Comparison of ENCODE assay signal across 9 cellular contexts in genomic region chr16:30068750-30069574, GRCh38. TPM values are rescaled to one million over a fixed set of nuclear protein-coding genes. Genes with fewer than 3 reads are reported as not detected.
DNase-seq lines count a peak whose midpoint lies in the region; ATAC-seq and TF ChIP-seq lines count a peak whose summit lies in the region.
"Had no signal": no experiment of that assay in that cellular context is flagged by ENCODE, and none has a peak within 500 bp of the region (broad histone marks: within the 10 kb centered on the region; RNA-seq: fewer than 3 reads in every experiment).

No MANE protein-coding gene starts in this region.

- intact Hi-C loops in OCI-LY7 (cut with micrococcal nuclease; ENCODE audit: unreplicated experiment) (loop anchor here (10.0 kb wide), 1 partner anchor 286 kb away; the partner anchor contains the start of gene CD2BP2), lower lobe of right lung (cut with DNase I) (no loop called here), uterus (cut with DNase I; ENCODE audit: low total_unique reads) (no loop called here)

- TF ChIP-seq CTCF in GM06990 (IDR thresholded peaks at IDR 0.05; ENCODE audit: insufficient read depth, low read length, poor library complexity, severe bottlenecking) (peak; percentile 44), OCI-LY7 (conservative IDR thresholded peaks at IDR 0.05; ENCODE audit: low read length) (peak; percentile 69), lower lobe of right lung (IDR thresholded peaks at IDR 0.05) (peak; percentile 27), uterus (IDR thresholded peaks at IDR 0.05) (no peak)

- POLR2A ChIA-PET in OCI-LY7 (lab: Charles Lee): no interaction called here

- H4K20me1 ChIP-seq in OCI-LY7 (ENCODE audit: insufficient read depth, low read length): peaks cover 14% of the 10 kb centered on the region

- peaks cover 44% of the 10 kb centered on the region for H3K79me2 ChIP-seq in OCI-LY7 (ENCODE audit: insufficient read depth, low read depth, low read length)

- ATAC-seq in activated naive CD8-positive, alpha-beta T cell treated with anti-CD3 and anti-CD28 coated beads, Interleukin-2, amount 50 U/mL, for 24 hours: no peak
- ATAC-seq in lower lobe of right lung (no peak), HG03439 (IDR thresholded peaks at IDR 0.05; ENCODE audit: unreplicated experiment) (no peak)

- H3K9me3 ChIP-seq in OCI-LY7 (ENCODE audit: low read length): no peaks in the 10 kb centered on the region
- H3K9me3 ChIP-seq in lower lobe of right lung: no peaks in the 10 kb centered on the region
- no peaks in the 10 kb centered on the region for H3K9me3 ChIP-seq in uterus

- H3K4me1 ChIP-seq in OCI-LY7 (ENCODE audit: insufficient read depth, low read length, poor library complexity, severe bottlenecking) (peaks cover 29% of the 10 kb centered on the region), lower lobe of right lung (peaks cover 37% of the 10 kb centered on the region), uterus (peaks cover 12 to 31% of the 10 kb centered on the region in 2 donors)

- peaks cover 77% of the 10 kb centered on the region for H3K36me3 Mint-ChIP-seq in activated naive CD8-positive, alpha-beta T cell treated with anti-CD3 and anti-CD28 coated beads, Interleukin-2, amount 50 U/mL, for 24 hours (ENCODE audit: low read depth)

- no peaks in the 10 kb centered on the region for H3K27me3 Mint-ChIP-seq in activated naive CD8-positive, alpha-beta T cell treated with anti-CD3 and anti-CD28 coated beads, Interleukin-2, amount 50 U/mL, for 24 hours

- H3K36me3 ChIP-seq in GM06990 (ENCODE audit: control insufficient read depth, insufficient read depth, low read length) (peaks cover 36% of the 10 kb centered on the region), OCI-LY7 (ENCODE audit: insufficient read depth, low read length) (peaks cover 81% of the 10 kb centered on the region), lower lobe of right lung (peaks cover 63% of the 10 kb centered on the region), uterus (no peaks in the 10 kb centered on the region)

- H3K4me2 ChIP-seq in OCI-LY7 (ENCODE audit: low read length): no peak overlapping the region; the same call in 1 of the 2 replicates

- H3K4me3 ChIP-seq in GM06990 (replicated peaks; ENCODE audit: low read depth, low read length) (no peak overlapping the region), OCI-LY7 (ENCODE audit: low read depth, low read length, poor library complexity, severe bottlenecking) (no peak overlapping the region), lower lobe of right lung (no peak overlapping the region), uterus (no peak overlapping the region)
- H3K4me3 ChIP-seq: SK-N-MC had no signal

- H3K4me1 Mint-ChIP-seq in activated naive CD8-positive, alpha-beta T cell treated with anti-CD3 and anti-CD28 coated beads, Interleukin-2, amount 50 U/mL, for 24 hours: peaks cover 35% of the 10 kb centered on the region

- no peaks in the 10 kb centered on the region for H3K9me3 Mint-ChIP-seq in activated naive CD8-positive, alpha-beta T cell treated with anti-CD3 and anti-CD28 coated beads, Interleukin-2, amount 50 U/mL, for 24 hours

- H3K27ac Mint-ChIP-seq in activated naive CD8-positive, alpha-beta T cell treated with anti-CD3 and anti-CD28 coated beads, Interleukin-2, amount 50 U/mL, for 24 hours: peak overlapping the region; percentile 85

- no peak overlapping the region for H2AFZ ChIP-seq in OCI-LY7 (ENCODE audit: low read length)

- H3K27me3 ChIP-seq in GM06990 (replicated peaks; ENCODE audit: control insufficient read depth, insufficient read depth, low read length) (no peaks in the 10 kb centered on the region), lower lobe of right lung (ENCODE audit: low read depth) (no peaks in the 10 kb centered on the region), uterus (no peaks in the 10 kb centered on the region)

- no peaks in the 10 kb centered on the region for H3K9me2 ChIP-seq in OCI-LY7 (ENCODE audit: insufficient read depth, low read length)

- DNase-seq in GM06990 (ENCODE audit: extremely low read depth, insufficient read length) (no peak), OCI-LY7 (ENCODE audit: low spot score) (peak; percentile 50), lower lobe of right lung (no peak), uterus (no peak), superior temporal gyrus (ENCODE audit: extremely low spot score) (no peak), NCI-H1105 treated with DMSO at 0.1 percent for 48 hours (lab: John Stamatoyannopoulos, UW) (no peak)
- peak; percentile 60 for DNase-seq in activated naive CD8-positive, alpha-beta T cell treated with anti-CD3 and anti-CD28 coated beads, Interleukin-2, amount 50 U/mL, for 24 hours

- CTCF ChIA-PET in OCI-LY7 (lab: Charles Lee; ENCODE audit: unreplicated experiment): interaction anchor here (0.6 kb wide), 1 partner anchor 23 kb away, joined by 3 read pairs; no protein-coding TSS in a partner anchor

- H3K4me3 Mint-ChIP-seq in activated naive CD8-positive, alpha-beta T cell treated with anti-CD3 and anti-CD28 coated beads, Interleukin-2, amount 50 U/mL, for 24 hours: peak overlapping the region; percentile 64

- BruUV-seq in OCI-LY7 (replicated peaks; lab: Mats Ljungman, UMichigan): no TSS peak

- TF ChIP-seq POLR2A in uterus (IDR thresholded peaks at IDR 0.05): no peak

- no peak overlapping the region for H3K27ac ChIP-seq in OCI-LY7 (ENCODE audit: low read depth, low read length, poor library complexity, severe bottlenecking)
- H3K27ac ChIP-seq in lower lobe of right lung: no peak overlapping the region
- H3K27ac ChIP-seq in uterus: peak overlapping the region; percentile 63 to 67
- H3K27ac ChIP-seq: SK-N-MC had no signal

RNA-seq across cellular contexts. Expression of gene ALDOA, which starts 3.4 kb away (rescaled TPM):
- total RNA-seq in OCI-LY7 (2014; rRNA removed; shearing (Covaris generic)): 646 and 809 TPM in 2 replicates
- total RNA-seq in OCI-LY7 (2022): 811 and 1,029 TPM in 2 replicates
- 733 TPM for total RNA-seq in lower lobe of right lung
- total RNA-seq in uterus: 100 to 1,000 TPM; 175 to 905 (median 489) TPM

RNA-seq across cellular contexts. Expression of gene PPP4C, which starts 6.8 kb away (rescaled TPM):
- total RNA-seq in OCI-LY7 (2014; rRNA removed; shearing (Covaris generic)): 137 and 144 TPM in 2 replicates
- 124 and 130 TPM in 2 replicates for total RNA-seq in OCI-LY7 (2022)
- 68.9 TPM for total RNA-seq in lower lobe of right lung
- 10 to 100 TPM; 15.6 to 78.5 (median 64.5) TPM for total RNA-seq in uterus

RNA-seq across cellular contexts. Expression of gene TBX6, which starts 22.8 kb away (rescaled TPM):
- total RNA-seq in OCI-LY7 (2014; rRNA removed; shearing (Covaris generic)): 0.77 and 1.4 TPM in 2 replicates
- total RNA-seq in OCI-LY7 (2022) (3.7 and 4.5 TPM in 2 replicates), lower lobe of right lung (1.6 TPM), uterus (1 to 10 TPM in 1 of 4 donors, under 1 TPM in 1, not detected in 2; 0.21 to 1.3 TPM)

RNA-seq across cellular contexts. Expression of gene YPEL3, which starts 27.1 kb away (rescaled TPM):
- total RNA-seq in OCI-LY7 (2014; rRNA removed; shearing (Covaris generic)): 17.5 and 18.6 TPM in 2 replicates
- total RNA-seq in OCI-LY7 (2022) (34.5 and 50.6 TPM in 2 replicates), lower lobe of right lung (113 TPM), uterus (100 to 1,000 TPM in 1 of 4 donors, 10 to 100 TPM in 2, 1 to 10 TPM in 1; 9.2 to 158 (median 36.4) TPM)

RNA-seq across cellular contexts. Expression of gene TLCD3B, which starts 37.9 kb away (rescaled TPM):
- 2.6 and 4.3 TPM in 2 replicates for total RNA-seq in OCI-LY7 (2014; rRNA removed; shearing (Covaris generic))
- total RNA-seq in OCI-LY7 (2022) (17.6 and 21.3 TPM in 2 replicates), lower lobe of right lung (not detected), uterus (under 1 TPM in 1 of 4 donors, not detected in 3; 0.62 TPM)

Comparison
In these comparisons a context has a peak if more than half of its experiments do, and no peak if none do; other contexts are left out.
1. DNase-seq: peak in OCI-LY7 (single experiment) and activated naive CD8-positive, alpha-beta T cell treated with anti-CD3 and anti-CD28 coated beads, Interleukin-2, amount 50 U/mL, for 24 hours (single experiment); none in GM06990 (single experiment), lower lobe of right lung (single experiment), uterus (0 of 2), superior temporal gyrus (single experiment) and NCI-H1105 treated with DMSO at 0.1 percent for 48 hours (single experiment).
2. CTCF ChIP-seq: peak in GM06990 (single experiment), OCI-LY7 (single experiment) and lower lobe of right lung (single experiment); none in uterus (0 of 4).
3. H3K27ac ChIP-seq: peak in uterus (2 of 2); none in OCI-LY7 (single experiment) and lower lobe of right lung (single experiment).